Comparison of ENCODE assay signal across 34 cellular contexts in genomic region chr19:51195316-51195586, GRCh38. TPM values are rescaled to one million over a fixed set of nuclear protein-coding genes. Genes with fewer than 3 reads are reported as not detected.
"Had no signal": no experiment of that assay in that cellular context is flagged by ENCODE, and none has a peak within 500 bp of the region (broad histone marks: within the 10 kb centered on the region; RNA-seq: fewer than 3 reads in every experiment).

No MANE protein-coding gene starts in this region.

- H3K27me3 ChIP-seq: neural progenitor cell, right atrium auricular region, tibial nerve, upper lobe of left lung had no signal

- H3K4me1 ChIP-seq: heart right ventricle, left lung, neural progenitor cell, prostate gland, right atrium auricular region, sigmoid colon, tibial nerve, upper lobe of left lung had no signal

- H3K9ac ChIP-seq: neural progenitor cell had no signal

- H3K4me1 Mint-ChIP-seq: mesothelial cell of epicardium, naive B cell, nephron, neural progenitor cell had no signal

- DNase-seq: dermis blood vessel endothelial cell; effector memory CD4-positive, alpha-beta T cell; erythroblast; esophagus squamous epithelium; foreskin melanocyte; glutamatergic neuron; heart right ventricle; hippocampal formation; left cardiac atrium; left lung; mesenchymal stem cell; mucosa of descending colon; naive B cell; sigmoid colon; stimulated activated CD4-positive, alpha-beta T cell treated with anti-CD3 and anti-CD28 coated beads, Interleukin-2, amount 100 ng/mL, for 24 hours; stimulated activated CD4-positive, alpha-beta T cell treated with anti-CD3 and anti-CD28 coated beads, Interleukin-4, amount 100 ng/mL, for 24 hours; stimulated activated naive CD8-positive, alpha-beta T cell treated with anti-CD3 and anti-CD28 coated beads, Interleukin-15, Interleukin-2, amounts not matched to agents 100 U/mL and 50 U/mL, for 24 hours had no signal

- H3K9me3 Mint-ChIP-seq: mesothelial cell of epicardium; naive B cell; nephron; neural progenitor cell; stimulated activated memory B cell treated with anti-CD40 and anti-IgM and Interleukin-4, amounts not matched to agents 10 μg/mL and 1 μg/mL and 100 μg/mL, for 72 hours had no signal

- H3K4me3 ChIP-seq: coronary artery, esophagus squamous epithelium, heart right ventricle, left lung, mucosa of descending colon, neural progenitor cell, prostate gland, right atrium auricular region, sigmoid colon, thoracic aorta, tibial nerve, upper lobe of left lung had no signal

- H3K27ac ChIP-seq: coronary artery, esophagus squamous epithelium, heart right ventricle, left lung, neural progenitor cell, prostate gland, right atrium auricular region, sigmoid colon, thoracic aorta, tibial nerve, upper lobe of left lung had no signal

- FAIRE-seq: endometrium, islet of Langerhans had no signal

- H3K4me2 ChIP-seq: neural progenitor cell had no signal

- H3K36me3 ChIP-seq: esophagus squamous epithelium, heart right ventricle, left lung, neural progenitor cell, prostate gland, right atrium auricular region, sigmoid colon, thoracic aorta, tibial nerve, upper lobe of left lung had no signal

- ATAC-seq: left cardiac atrium, left lung had no signal

- H3K4me3 Mint-ChIP-seq: mesothelial cell of epicardium; naive B cell; nephron; neural progenitor cell; stimulated activated memory B cell treated with anti-CD40 and anti-IgM and Interleukin-4, amounts not matched to agents 10 μg/mL and 1 μg/mL and 100 μg/mL, for 72 hours had no signal

- H3K9me3 ChIP-seq: esophagus squamous epithelium, heart right ventricle, left lung, mucosa of descending colon, prostate gland, right atrium auricular region, sigmoid colon, thoracic aorta, tibial nerve, upper lobe of left lung had no signal

- H3K27ac Mint-ChIP-seq: mesothelial cell of epicardium; naive B cell; nephron; neural progenitor cell; stimulated activated memory B cell treated with anti-CD40 and anti-IgM and Interleukin-4, amounts not matched to agents 10 μg/mL and 1 μg/mL and 100 μg/mL, for 72 hours had no signal

- H3K36me3 Mint-ChIP-seq: mesothelial cell of epicardium; naive B cell; neural progenitor cell; stimulated activated memory B cell treated with anti-CD40 and anti-IgM and Interleukin-4, amounts not matched to agents 10 μg/mL and 1 μg/mL and 100 μg/mL, for 72 hours had no signal

- H2AFZ ChIP-seq: neural progenitor cell had no signal

RNA-seq across cellular contexts. Expression of gene CD33, which starts 29.6 kb away (rescaled TPM):
- total RNA-seq: dermis blood vessel endothelial cell, kidney epithelial cell, lung microvascular endothelial cell, mesothelial cell of epicardium, osteoblast had no signal

RNA-seq across cellular contexts. Expression of gene SIGLEC7, which starts 53.1 kb away (rescaled TPM):
- total RNA-seq: dermis blood vessel endothelial cell, kidney epithelial cell, lower leg skin, lung microvascular endothelial cell, mesothelial cell of epicardium, osteoblast, prostate gland had no signal

RNA-seq across cellular contexts. Expression of gene SIGLECL1, which starts 55.6 kb away (rescaled TPM):
- total RNA-seq: dermis blood vessel endothelial cell, esophagus squamous epithelium, heart right ventricle, left cardiac atrium, left lung, lower leg skin, lung microvascular endothelial cell, mesothelial cell of epicardium, mucosa of descending colon, osteoblast, right atrium auricular region, sigmoid colon, skeletal muscle tissue, thoracic aorta, tibial nerve, upper lobe of left lung had no signal
- polyA plus RNA-seq: heart right ventricle, sigmoid colon had no signal
